In genomic region chr16:11240636-11241473, GRCh38 we compare ENCODE assay signal across 13 cellular contexts. TPM values are rescaled to one million over a fixed set of nuclear protein-coding genes. Genes with fewer than 3 reads are reported as not detected.
DNase-seq lines count a peak whose midpoint lies in the region; ATAC-seq and TF ChIP-seq lines count a peak whose summit lies in the region.
"Had no signal": no experiment of that assay in that cellular context is flagged by ENCODE, and none has a peak within 500 bp of the region (broad histone marks: within the 10 kb centered on the region; RNA-seq: fewer than 3 reads in every experiment).

No MANE protein-coding gene starts in this region.

- intact Hi-C loops in breast epithelium (cut with DNase I; ENCODE audit: low total_unique reads) = no loop called here
- intact Hi-C loops in colonic mucosa (cut with DNase I) = no loop called here

- no peaks in the 10 kb centered on the region for H4K20me1 ChIP-seq in BLaER1

- H3K4me1 ChIP-seq in BLaER1 (peaks cover 52% of the 10 kb centered on the region), right atrium auricular region (no peaks in the 10 kb centered on the region), breast epithelium (no peaks in the 10 kb centered on the region), colonic mucosa (no peaks in the 10 kb centered on the region)
- H3K4me1 ChIP-seq in CD8-positive, alpha-beta memory T cell (ENCODE audit: insufficient read depth, low read length) = peaks cover 13% of the 10 kb centered on the region

- ATAC-seq in T-helper 17 cell = no peak
- ATAC-seq: sciatic nerve had no signal

- H3K4me3 Mint-ChIP-seq in CD8-positive, alpha-beta memory T cell = peak overlapping the region in 5 of 7 donors; percentile 8 to 53 (median 41)
- peak overlapping the region; percentile 62 for H3K4me3 Mint-ChIP-seq in T-helper 17 cell

- H3K4me1 Mint-ChIP-seq in CD8-positive, alpha-beta memory T cell = peaks cover 4 to 24% (median 7%) of the 10 kb centered on the region in 3 donors
- H3K4me1 Mint-ChIP-seq in T-helper 17 cell = peaks cover 18% of the 10 kb centered on the region

- H3K9me3 ChIP-seq in BLaER1 (no peaks in the 10 kb centered on the region), T-helper 17 cell (ENCODE audit: control insufficient read depth, low read length, poor library complexity, severe bottlenecking) (no peaks in the 10 kb centered on the region), right atrium auricular region (no peaks in the 10 kb centered on the region), breast epithelium (no peaks in the 10 kb centered on the region), colonic mucosa (no peaks in the 10 kb centered on the region)
- no peaks in the 10 kb centered on the region for H3K9me3 ChIP-seq in CD8-positive, alpha-beta memory T cell (ENCODE audit: low read length)

- CTCF ChIA-PET in CD8-positive, alpha-beta memory T cell (lab: Charles Lee) = interaction anchor here (1.4 to 1.5 kb wide), 2 partner anchors 11 to 14 kb away, joined by 4 to 5 read pairs; no protein-coding TSS in a partner anchor

- H3K27me3 ChIP-seq in BLaER1 (no peaks in the 10 kb centered on the region), right atrium auricular region (no peaks in the 10 kb centered on the region), breast epithelium (no peaks in the 10 kb centered on the region), colonic mucosa (no peaks in the 10 kb centered on the region)
- H3K27me3 ChIP-seq in CD8-positive, alpha-beta memory T cell (ENCODE audit: insufficient read depth, low read length, poor library complexity, severe bottlenecking) = no peaks in the 10 kb centered on the region

- H3K27ac Mint-ChIP-seq in CD8-positive, alpha-beta memory T cell = peak overlapping the region in 4 of 8 donors; percentile 26 to 84 (median 34)
- H3K27ac Mint-ChIP-seq in T-helper 17 cell = no peak overlapping the region

- H3K9ac ChIP-seq in BLaER1 = no peak overlapping the region
- H3K9ac ChIP-seq in colonic mucosa (ENCODE audit: low read depth in 2 of 2, low read length in 2 of 2) = no peak overlapping the region

- DNase-seq in CD8-positive, alpha-beta memory T cell = no peak
- DNase-seq in T-helper 17 cell (no peak), right atrium auricular region (ENCODE audit: low spot score) (no peak), activated gamma-delta T cell (lab: John Stamatoyannopoulos, UW) (no peak), breast epithelium (ENCODE audit: low spot score in 2 of 2) (no peak), colonic mucosa (no peak), hepatic stellate cell (ENCODE audit: low spot score) (no peak)
- DNase-seq: activated effector memory CD4-positive, alpha-beta T cell treated with Interleukin-2 at 50 U/mL for 16 hours; immature natural killer cell; NCI-H2227 treated with DMSO at 0.1 percent for 48 hours had no signal

- peak overlapping the region; percentile 79 for H3K4me2 ChIP-seq in BLaER1

- peaks cover 0 to 1% of the 10 kb centered on the region in 2 donors for H3K27me3 Mint-ChIP-seq in CD8-positive, alpha-beta memory T cell
- no peaks in the 10 kb centered on the region for H3K27me3 Mint-ChIP-seq in T-helper 17 cell

- POLR2A ChIA-PET in CD8-positive, alpha-beta memory T cell (lab: Charles Lee) = interaction anchor here (1.1 to 1.2 kb wide), 2 partner anchors 14 to 15 kb away, joined by 3 to 10 read pairs; no protein-coding TSS in a partner anchor

- H3K36me3 ChIP-seq in BLaER1 = no peaks in the 10 kb centered on the region
- no peaks in the 10 kb centered on the region for H3K36me3 ChIP-seq in CD8-positive, alpha-beta memory T cell (ENCODE audit: insufficient read depth, low read length)
- H3K36me3 ChIP-seq in right atrium auricular region = no peaks in the 10 kb centered on the region
- no peaks in the 10 kb centered on the region for H3K36me3 ChIP-seq in breast epithelium
- H3K36me3 ChIP-seq in colonic mucosa = no peaks in the 10 kb centered on the region

- TF ChIP-seq POLR2A in breast epithelium (IDR thresholded peaks at IDR 0.05) = no peak

- H3K27ac ChIP-seq in BLaER1 (peak overlapping the region; percentile 66), right atrium auricular region (peak overlapping the region; percentile 71 to 86), breast epithelium (no peak overlapping the region), colonic mucosa (no peak overlapping the region)
- no peak overlapping the region for H3K27ac ChIP-seq in CD8-positive, alpha-beta memory T cell (ENCODE audit: low read depth, low read length)

- TF ChIP-seq CTCF in right atrium auricular region (IDR thresholded peaks at IDR 0.05) (no peak), breast epithelium (IDR thresholded peaks at IDR 0.05) (no peak), colonic mucosa (IDR thresholded peaks at IDR 0.05) (no peak)

- H3K4me3 ChIP-seq in BLaER1 = no peak overlapping the region
- H3K4me3 ChIP-seq in CD8-positive, alpha-beta memory T cell (ENCODE audit: low read length) = no peak overlapping the region
- peak overlapping the region in 1 of 2 donors; percentile 17 for H3K4me3 ChIP-seq in right atrium auricular region
- H3K4me3 ChIP-seq in breast epithelium = no peak overlapping the region
- no peak overlapping the region for H3K4me3 ChIP-seq in colonic mucosa

- H3K36me3 Mint-ChIP-seq in CD8-positive, alpha-beta memory T cell = no peaks in the 10 kb centered on the region
- H3K36me3 Mint-ChIP-seq in T-helper 17 cell (ENCODE audit: low read depth) = no peaks in the 10 kb centered on the region
- H3K36me3 Mint-ChIP-seq: immature natural killer cell had no signal

- no peaks in the 10 kb centered on the region for H3K9me3 Mint-ChIP-seq in CD8-positive, alpha-beta memory T cell
- H3K9me3 Mint-ChIP-seq: immature natural killer cell had no signal

RNA-seq across cellular contexts. Expression of gene SOCS1, which starts 15.1 kb away (rescaled TPM):
- total RNA-seq in CD8-positive, alpha-beta memory T cell = 100 to 1,000 TPM; 128 to 144 TPM
- polyA plus RNA-seq in CD8-positive, alpha-beta memory T cell = 17.1 TPM
- 10 to 100 TPM; 42.1 to 49.5 TPM for total RNA-seq in T-helper 17 cell
- 1 to 10 TPM; 4.7 to 5.5 TPM for total RNA-seq in right atrium auricular region
- 1 to 10 TPM; 4.1 to 9.0 (median 5.6) TPM for total RNA-seq in breast epithelium
- 1 to 10 TPM; 3.2 to 3.7 TPM for total RNA-seq in colonic mucosa

RNA-seq across cellular contexts. Expression of gene TNP2, which starts 28.3 kb away (rescaled TPM):
- total RNA-seq in CD8-positive, alpha-beta memory T cell = not detected
- polyA plus RNA-seq in CD8-positive, alpha-beta memory T cell = not detected
- total RNA-seq in T-helper 17 cell = not detected
- total RNA-seq in right atrium auricular region = not detected
- total RNA-seq in breast epithelium = not detected
- not detected for total RNA-seq in colonic mucosa
- total RNA-seq: sciatic nerve, temporal lobe had no signal
- polyA plus RNA-seq: immature natural killer cell had no signal

RNA-seq across cellular contexts. Expression of gene PRM3, which starts 32.6 kb away (rescaled TPM):
- not detected for total RNA-seq in CD8-positive, alpha-beta memory T cell
- polyA plus RNA-seq in CD8-positive, alpha-beta memory T cell = not detected
- not detected for total RNA-seq in T-helper 17 cell
- not detected for total RNA-seq in right atrium auricular region
- not detected for total RNA-seq in breast epithelium
- total RNA-seq in colonic mucosa = not detected
- total RNA-seq: sciatic nerve, temporal lobe had no signal
- polyA plus RNA-seq: immature natural killer cell had no signal

RNA-seq across cellular contexts. Expression of gene PRM2, which starts 35.4 kb away (rescaled TPM):
- not detected for total RNA-seq in CD8-positive, alpha-beta memory T cell
- not detected for polyA plus RNA-seq in CD8-positive, alpha-beta memory T cell
- not detected for total RNA-seq in T-helper 17 cell
- total RNA-seq in right atrium auricular region = not detected
- not detected for total RNA-seq in breast epithelium
- not detected for total RNA-seq in colonic mucosa
- total RNA-seq: sciatic nerve, temporal lobe had no signal
- polyA plus RNA-seq: immature natural killer cell had no signal

RNA-seq across cellular contexts. Expression of gene PRM1, which starts 40.3 kb away (rescaled TPM):
- total RNA-seq in CD8-positive, alpha-beta memory T cell = not detected
- polyA plus RNA-seq in CD8-positive, alpha-beta memory T cell = not detected
- not detected for total RNA-seq in T-helper 17 cell
- not detected for total RNA-seq in right atrium auricular region
- total RNA-seq in breast epithelium = not detected
- not detected for total RNA-seq in colonic mucosa
- total RNA-seq: sciatic nerve, temporal lobe had no signal
- polyA plus RNA-seq: immature natural killer cell had no signal

Comparison
In these comparisons a context has a peak if more than half of its experiments do, and no peak if none do; other contexts are left out.
1. H3K27ac ChIP-seq: peak in BLaER1 (single experiment) and right atrium auricular region (2 of 2); none in CD8-positive, alpha-beta memory T cell (single experiment), breast epithelium (0 of 2) and colonic mucosa (single experiment).
2. RNA of gene SOCS1, which starts 15.1 kb away (total RNA-seq): 128 to 144 TPM in CD8-positive, alpha-beta memory T cell and 42.1 to 49.5 TPM in T-helper 17 cell; 4.1 to 9.0 TPM in breast epithelium, 4.7 to 5.5 TPM in right atrium auricular region and 3.2 to 3.7 TPM in colonic mucosa; every median in the first group is over 4 times any median in the second.